In the genomic region with DNA sequence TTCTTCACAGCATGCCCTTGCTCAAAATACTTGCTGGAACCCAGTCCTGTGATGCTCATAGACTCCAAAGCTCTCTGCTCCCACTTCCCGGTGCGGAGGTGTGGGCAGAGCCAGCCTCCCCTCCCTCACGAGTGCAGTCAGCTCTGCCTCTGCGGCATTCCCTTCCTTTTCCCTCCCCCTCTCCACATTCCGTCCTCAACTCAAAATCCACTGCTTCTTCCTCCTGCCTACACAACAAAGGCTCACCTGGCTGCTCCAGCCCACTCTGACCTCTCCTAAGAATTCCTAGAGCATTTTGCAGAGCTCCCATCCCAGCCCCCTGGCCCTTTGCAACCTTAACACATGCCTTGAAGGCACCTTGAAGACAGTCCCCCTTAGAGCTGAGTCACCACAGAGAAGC, we compare ENCODE assay signal across 18 cellular contexts.
A peak's percentile ranks its signal among the peaks of the same experiment; 100 is the strongest.
DNase-seq lines count a peak whose midpoint lies in the region; TF ChIP-seq lines count a peak whose summit lies in the region.
"Had no signal": no experiment of that assay in that cellular context is flagged by ENCODE, and none has a peak within 500 bp of the region (broad histone marks: within the 10 kb centered on the region; RNA-seq: fewer than 3 reads in every experiment).

No MANE protein-coding gene starts in this region.

- no peak overlapping the region for H3K4me3 ChIP-seq in esophagus muscularis mucosa
- H3K4me3 ChIP-seq in mesenchymal stem cell (ENCODE audit: insufficient read depth in 1 of 2, low read depth in 1 of 2, low read length in 2 of 2), result no peak overlapping the region
- H3K4me3 ChIP-seq: BLaER1, colonic mucosa had no signal

- intact Hi-C loops in esophagus muscularis mucosa (cut with DNase I), result loop anchor here (5.0 kb wide), 1 partner anchor 100 kb away; no protein-coding TSS in a partner anchor

- peak overlapping the region; percentile 42 to 50 for H3K18ac ChIP-seq in mesenchymal stem cell (ENCODE audit: low read depth in 1 of 2, low read length in 2 of 2)

- H3K79me1 ChIP-seq in mesenchymal stem cell (replicated peaks; ENCODE audit: low read length, poor library complexity, severe bottlenecking), result no peaks in the 10 kb centered on the region

- 76% methylated on average over 5 of the region's 5 CpGs for WGBS in esophagus muscularis mucosa
- 31% methylated on average over 5 of the region's 5 CpGs for WGBS in mesenchymal stem cell

- H3K23ac ChIP-seq in mesenchymal stem cell (ENCODE audit: low read length in 2 of 2), result no peak overlapping the region

- no peak overlapping the region for H3K4ac ChIP-seq in mesenchymal stem cell (ENCODE audit: low read depth in 1 of 2, low read length in 2 of 2)

- H3K36me3 ChIP-seq in esophagus muscularis mucosa, result no peaks in the 10 kb centered on the region
- H3K36me3 ChIP-seq in mesenchymal stem cell (ENCODE audit: control insufficient read depth in 1 of 2, insufficient read depth in 2 of 2, low read depth in 1 of 2, low read length in 2 of 2), result no peaks in the 10 kb centered on the region
- H3K36me3 ChIP-seq: ascending aorta, BLaER1, colonic mucosa had no signal

- peak overlapping the region; percentile 39 for H2BK5ac ChIP-seq in mesenchymal stem cell (ENCODE audit: low read depth, low read length, poor library complexity, severe bottlenecking)

- DNase-seq in RWPE1 (ENCODE audit: low spot score) (no peak), esophagus muscularis mucosa (ENCODE audit: extremely low spot score) (no peak), mesenchymal stem cell (no peak), NCI-H774 (lab: John Stamatoyannopoulos, UW) (no peak), HCEC 1CT (no peak), substantia nigra (lab: John Stamatoyannopoulos, UW) (no peak)
- DNase-seq in stimulated activated CD4-positive, alpha-beta T cell treated with anti-CD3 and anti-CD28 coated beads, Interleukin-4, amount 100 ng/mL, for 1 hour, result no peak
- DNase-seq: activated CD4-positive, alpha-beta T cell treated with anti-CD3 and anti-CD28 coated beads for 4 hours; activated naive CD4-positive, alpha-beta T cell; colonic mucosa; DMS 273 treated with DMSO at 0.1 percent for 48 hours; kidney; NCI-H1092; SK-N-SH; stimulated activated CD4-positive, alpha-beta T cell treated with anti-CD3 and anti-CD28 coated beads, Interleukin-2, amount 100 ng/mL, for 24 hours had no signal

- H3K4me1 ChIP-seq in esophagus muscularis mucosa (peaks cover 6 to 52% (median 40%) of the 10 kb centered on the region in 4 donors), mesenchymal stem cell (ENCODE audit: control insufficient read depth, insufficient read depth, low read depth, low read length) (peaks cover 20% of the 10 kb centered on the region)
- H3K4me1 ChIP-seq: colonic mucosa had no signal

- no peak overlapping the region for H3K9ac ChIP-seq in mesenchymal stem cell (ENCODE audit: low read length)
- H3K9ac ChIP-seq: BLaER1, KMS-11 had no signal

- H3K14ac ChIP-seq in mesenchymal stem cell (ENCODE audit: low read length in 2 of 2), result no peak overlapping the region

- H2BK12ac ChIP-seq in mesenchymal stem cell (ENCODE audit: low read length in 2 of 2), result no peak overlapping the region

- H3K27me3 ChIP-seq in esophagus muscularis mucosa (no peaks in the 10 kb centered on the region), mesenchymal stem cell (ENCODE audit: control insufficient read depth in 1 of 2, insufficient read depth in 1 of 2, low read length in 2 of 2) (no peaks in the 10 kb centered on the region)
- H3K27me3 ChIP-seq: ascending aorta, BLaER1, colonic mucosa had no signal

- H4K8ac ChIP-seq in mesenchymal stem cell (ENCODE audit: low read length), result peak overlapping the region; percentile 78

- H4K91ac ChIP-seq in mesenchymal stem cell (ENCODE audit: low read length), result peak overlapping the region; percentile 56

- H3K27ac ChIP-seq in RWPE1 (peak overlapping the region; percentile 100), esophagus muscularis mucosa (replicated peaks in 1 of 4) (peak overlapping the region; percentile 83 to 90 (median 87)), mesenchymal stem cell (ENCODE audit: low read length, poor library complexity, severe bottlenecking) (peak overlapping the region; percentile 98), substantia nigra (ENCODE audit: low read depth, low read length, poor library complexity, severe bottlenecking) (no peak overlapping the region)
- H3K27ac ChIP-seq: BLaER1, colonic mucosa, KMS-11 had no signal

- H3K9me3 ChIP-seq in esophagus muscularis mucosa (no peaks in the 10 kb centered on the region), mesenchymal stem cell (ENCODE audit: control insufficient read depth, low read length) (no peaks in the 10 kb centered on the region)
- H3K9me3 ChIP-seq: ascending aorta, BLaER1, colonic mucosa, SK-N-SH had no signal

- no peak overlapping the region for H2BK120ac ChIP-seq in mesenchymal stem cell (ENCODE audit: low read depth, low read length)

- TF ChIP-seq EP300 in esophagus muscularis mucosa (IDR thresholded peaks at IDR 0.05), result no peak

- H2BK15ac ChIP-seq in mesenchymal stem cell (ENCODE audit: low read depth, poor library complexity, severe bottlenecking), result peak overlapping the region; percentile 73

- no peak for TF ChIP-seq POLR2A in esophagus muscularis mucosa (IDR thresholded peaks at IDR 0.05; ENCODE audit: low read depth)

- TF ChIP-seq CTCF in RWPE1 (conservative IDR thresholded peaks at IDR 0.05; ENCODE audit: low read depth) (no peak), esophagus muscularis mucosa (IDR thresholded peaks at IDR 0.05) (no peak)

- peak overlapping the region; percentile 44 for H2AK5ac ChIP-seq in mesenchymal stem cell (ENCODE audit: low read length, severe bottlenecking)

- POLR2A ChIA-PET in RWPE1 (lab: Yijun Ruan, JAX; ENCODE audit: low non-redundant PET), result no interaction called here

- CTCF ChIA-PET in RWPE1 (lab: Yijun Ruan, JAX), result no interaction called here

- H3K4me2 ChIP-seq in mesenchymal stem cell (ENCODE audit: low read length, poor library complexity, severe bottlenecking), result no peak overlapping the region
- H3K4me2 ChIP-seq: BLaER1, KMS-11 had no signal

- H2AFZ ChIP-seq in mesenchymal stem cell (ENCODE audit: low read depth, low read length), result no peak overlapping the region
